8 cellular contexts compared by ENCODE assay signal in genomic region chr1:26889580-26890466, GRCh38. TPM values are rescaled to one million over a fixed set of nuclear protein-coding genes. Genes with fewer than 3 reads are reported as not detected.
DNase-seq lines count a peak whose midpoint lies in the region; ATAC-seq and TF ChIP-seq lines count a peak whose summit lies in the region.

TSS of gene GPN2 (minus strand) at chr1:26890283. CDS start at chr1:26890096, 187 bp downstream.

- H3K79me2 ChIP-seq in OCI-LY3 (ENCODE audit: low read length), result peaks cover 18% of the 10 kb centered on the region

- no peaks in the 10 kb centered on the region for H3K9me3 Mint-ChIP-seq in CD8-positive, alpha-beta memory T cell

- H3K36me3 ChIP-seq in CD8-positive, alpha-beta memory T cell (ENCODE audit: insufficient read depth, low read length), result peaks cover 30% of the 10 kb centered on the region
- peaks cover 12% of the 10 kb centered on the region for H3K36me3 ChIP-seq in OCI-LY3 (replicated peaks; ENCODE audit: low read depth, low read length)

- H3K9ac ChIP-seq in OCI-LY3 (ENCODE audit: low read length), result peak within 1 kb of the TSS; percentile 85

- no peaks in the 10 kb centered on the region for H4K20me1 ChIP-seq in OCI-LY3 (ENCODE audit: insufficient read depth, low read length)

- H3K9me3 ChIP-seq in CD8-positive, alpha-beta memory T cell (ENCODE audit: low read length), result no peaks in the 10 kb centered on the region
- no peaks in the 10 kb centered on the region for H3K9me3 ChIP-seq in OCI-LY3 (ENCODE audit: insufficient read depth, low read length)
- no peaks in the 10 kb centered on the region for H3K9me3 ChIP-seq in mononuclear cell (ENCODE audit: low read depth, low read length)

- H3K27ac Mint-ChIP-seq in CD8-positive, alpha-beta memory T cell, result peak within 1 kb of the TSS; percentile 88 to 99 (median 96)

- peak within 1 kb of the TSS; percentile 92 for H3K4me3 ChIP-seq in CD8-positive, alpha-beta memory T cell (ENCODE audit: low read length)
- H3K4me3 ChIP-seq in HL-60 (replicated peaks; ENCODE audit: insufficient read depth, low read length) (peak within 1 kb of the TSS; percentile 98), OCI-LY3 (ENCODE audit: low read length) (peak within 1 kb of the TSS; percentile 97), mononuclear cell (ENCODE audit: low read length) (peak within 1 kb of the TSS; percentile 78)

- no peaks in the 10 kb centered on the region for H3K27me3 Mint-ChIP-seq in CD8-positive, alpha-beta memory T cell

- CTCF ChIA-PET in CD8-positive, alpha-beta memory T cell (lab: Charles Lee), result interaction anchor here (1.0 to 2.8 kb wide), 10 partner anchors 11 to 420 kb away, joined by 3 to 13 read pairs (median 4); partner anchors contain the start of genes GPATCH3 and NUDC

- no peaks in the 10 kb centered on the region for H3K27me3 ChIP-seq in CD8-positive, alpha-beta memory T cell (ENCODE audit: insufficient read depth, low read length, poor library complexity, severe bottlenecking)
- H3K27me3 ChIP-seq in HL-60 (ENCODE audit: insufficient read depth, poor library complexity, severe bottlenecking) (no peaks in the 10 kb centered on the region), OCI-LY3 (ENCODE audit: low read depth, low read length) (no peaks in the 10 kb centered on the region), mononuclear cell (ENCODE audit: insufficient read depth, low read length) (no peaks in the 10 kb centered on the region)

- peak; percentile 85 for ATAC-seq in GM19452 (IDR thresholded peaks at IDR 0.05; ENCODE audit: unreplicated experiment)

- peak within 1 kb of the TSS; percentile 73 for H3K4me2 ChIP-seq in OCI-LY3 (ENCODE audit: low read length)

- POLR2A ChIA-PET in CD8-positive, alpha-beta memory T cell (lab: Charles Lee), result interaction anchor here (1.0 to 3.0 kb wide), 6 partner anchors 10 to 390 kb away, joined by 4 to 39 read pairs (median 6); partner anchors contain the start of genes GPATCH3 and NUDC

- peak; percentile 64 to 85 (median 72) for DNase-seq in CD8-positive, alpha-beta memory T cell
- DNase-seq in HL-60 (ENCODE audit: low read depth in 1 of 2, low spot score in 1 of 2), result peak; percentile 83 to 84
- DNase-seq in activated T-cell treated with anti-CD3 and anti-CD28 coated beads for 24 hours (ENCODE audit: low read depth), result peak; percentile 71
- peak; percentile 83 for DNase-seq in epidermal melanocyte (ENCODE audit: insufficient read length, low spot score)
- DNase-seq in stimulated activated CD8-positive, alpha-beta memory T cell treated with anti-CD3 and anti-CD28 coated beads, Interleukin-2, amount 100 ng/mL, for 48 hours (ENCODE audit: low read depth in 2 of 2), result peak; percentile 63 to 69

- peak within 1 kb of the TSS; percentile 84 for H2AFZ ChIP-seq in OCI-LY3 (ENCODE audit: low read depth, low read length)

- peak within 1 kb of the TSS; percentile 93 to 96 (median 94) for H3K4me3 Mint-ChIP-seq in CD8-positive, alpha-beta memory T cell

- H3K4me1 Mint-ChIP-seq in CD8-positive, alpha-beta memory T cell, result peaks cover 32 to 48% (median 35%) of the 10 kb centered on the region in 3 donors

- peaks cover 19% of the 10 kb centered on the region for H3K4me1 ChIP-seq in CD8-positive, alpha-beta memory T cell (ENCODE audit: insufficient read depth, low read length)
- H3K4me1 ChIP-seq in OCI-LY3 (ENCODE audit: low read length) (peaks cover 9% of the 10 kb centered on the region), mononuclear cell (ENCODE audit: insufficient read depth, low read length) (peaks cover 21% of the 10 kb centered on the region)

- H3K27ac ChIP-seq in CD8-positive, alpha-beta memory T cell (ENCODE audit: low read depth, low read length), result peak within 1 kb of the TSS; percentile 91
- H3K27ac ChIP-seq in HL-60 (replicated peaks) (peak within 1 kb of the TSS; percentile 87), OCI-LY3 (ENCODE audit: low read length) (peak within 1 kb of the TSS; percentile 59)

- peaks cover 11 to 78% (median 16%) of the 10 kb centered on the region in 3 donors for H3K36me3 Mint-ChIP-seq in CD8-positive, alpha-beta memory T cell

- TF ChIP-seq CTCF in HL-60 (IDR thresholded peaks at IDR 0.05; ENCODE audit: insufficient read depth, low read length), result no peak
- TF ChIP-seq CTCF in OCI-LY3 (IDR thresholded peaks at IDR 0.05; ENCODE audit: low read depth, low read length), result no peak

RNA-seq across cellular contexts. Expression of gene GPN2, which starts in this region (rescaled TPM):
- total RNA-seq in CD8-positive, alpha-beta memory T cell, result 10 to 100 TPM; 60.2 to 69.9 TPM
- 18.8 TPM for polyA plus RNA-seq in CD8-positive, alpha-beta memory T cell
- 11.1 TPM for total RNA-seq in mononuclear cell

Comparison
In these comparisons a context has a peak if more than half of its experiments do, and no peak if none do; other contexts are left out.
1. Peak in every context shown above with its lines: DNase-seq, ATAC-seq, H3K4me3 ChIP-seq and H3K27ac ChIP-seq.